28 cellular contexts compared by ENCODE assay signal in genomic region chr6:69145062-69145461, GRCh38.
"Had no signal": no experiment of that assay in that cellular context is flagged by ENCODE, and none has a peak within 500 bp of the region (broad histone marks: within the 10 kb centered on the region; RNA-seq: fewer than 3 reads in every experiment).

No MANE protein-coding gene starts in this region.

- ATAC-seq: naive thymus-derived CD4-positive, alpha-beta T cell; natural killer cell; pancreas; stimulated activated effector memory CD8-positive, alpha-beta T cell treated with anti-CD3 and anti-CD28 coated beads, Interleukin-12 subunit alpha, Interleukin-12 subunit beta, amount 100 ng/mL, for 72 hours; stimulated activated naive B cell treated with anti-CD40 and anti-IgM and Interleukin-4, amounts not matched to agents 10 μg/mL and 1 μg/mL and 100 μg/mL, for 72 hours had no signal

- H3K9me3 ChIP-seq: neutrophil, pancreas, prostate gland, right lobe of liver, sigmoid colon, thyroid gland, uterus had no signal

- DNase-seq: naive thymus-derived CD4-positive, alpha-beta T cell; natural killer cell; nucleus accumbens; retina; right lobe of liver; sigmoid colon; small intestine; stimulated activated CD4-positive, alpha-beta T cell treated with anti-CD3 and anti-CD28 coated beads, Interleukin-15, amount 100 ng/mL, for 24 hours; stimulated activated CD4-positive, alpha-beta T cell treated with anti-CD3 and anti-CD28 coated beads, Interleukin-2, amount 100 ng/mL, for 24 hours; stimulated activated CD4-positive, alpha-beta T cell treated with anti-CD3 and anti-CD28 coated beads, Interleukin-2, amount 100 ng/mL, for 48 hours; stimulated activated CD4-positive, alpha-beta T cell treated with anti-CD3 and anti-CD28 coated beads, Interleukin-4, amount 100 ng/mL, for 24 hours; stimulated activated naive B cell treated with anti-CD40 and anti-IgM and Interleukin-4, amounts not matched to agents 10 μg/mL and 1 μg/mL and 100 μg/mL, for 72 hours; stimulated activated naive CD4-positive, alpha-beta T cell treated with Interleukin-2 at 50 U/mL for 16 hours; stomach; thyroid gland; trophoblast cell; uterus had no signal

- H3K36me3 ChIP-seq: neural progenitor cell, neutrophil, pancreas, prostate gland, right atrium auricular region, right lobe of liver, sigmoid colon, stomach, thoracic aorta, thyroid gland, tibial nerve, upper lobe of left lung, uterus had no signal

- H3K27me3 ChIP-seq: neural progenitor cell, neutrophil, pancreas, right atrium auricular region, right lobe of liver, sigmoid colon, stomach, thyroid gland, tibial nerve, upper lobe of left lung, uterus had no signal

- H3K4me3 Mint-ChIP-seq: naive thymus-derived CD4-positive, alpha-beta T cell; natural killer cell; nephron; neural progenitor cell; stimulated activated effector memory CD8-positive, alpha-beta T cell treated with anti-CD3 and anti-CD28 coated beads, Interleukin-12 subunit alpha, Interleukin-12 subunit beta, amount 100 ng/mL, for 72 hours; stimulated activated naive B cell treated with anti-CD40 and anti-IgM and Interleukin-4, amounts not matched to agents 10 μg/mL and 1 μg/mL and 100 μg/mL, for 72 hours; stimulated activated naive CD8-positive, alpha-beta T cell treated with anti-CD3 and anti-CD28 coated beads, Interleukin-15, Interleukin-2, amounts not matched to agents 100 ng/mL and 50 ng/mL, for 24 hours had no signal

- H3K4me2 ChIP-seq: neural progenitor cell had no signal

- H3K36me3 Mint-ChIP-seq: naive thymus-derived CD4-positive, alpha-beta T cell; stimulated activated effector memory CD8-positive, alpha-beta T cell treated with anti-CD3 and anti-CD28 coated beads, Interleukin-12 subunit alpha, Interleukin-12 subunit beta, amount 100 ng/mL, for 72 hours; stimulated activated naive B cell treated with anti-CD40 and anti-IgM and Interleukin-4, amounts not matched to agents 10 μg/mL and 1 μg/mL and 100 μg/mL, for 72 hours had no signal

- H3K4me3 ChIP-seq: neural progenitor cell, pancreas, prostate gland, right atrium auricular region, right lobe of liver, sigmoid colon, stomach, thoracic aorta, thyroid gland, tibial nerve, upper lobe of left lung, uterus had no signal

- H3K27ac ChIP-seq: neural progenitor cell, neutrophil, pancreas, prostate gland, right atrium auricular region, right lobe of liver, sigmoid colon, stomach, thoracic aorta, thyroid gland, tibial nerve, upper lobe of left lung, uterus had no signal

- H3K9ac ChIP-seq: neural progenitor cell had no signal

- H3K4me1 ChIP-seq: neural progenitor cell, pancreas, prostate gland, right atrium auricular region, right lobe of liver, sigmoid colon, stomach, thyroid gland, tibial nerve, upper lobe of left lung, uterus had no signal

- H3K9me3 Mint-ChIP-seq: stimulated activated naive CD8-positive, alpha-beta T cell treated with anti-CD3 and anti-CD28 coated beads, Interleukin-15, Interleukin-2, amounts not matched to agents 100 ng/mL and 50 ng/mL, for 24 hours had no signal

- H3K27ac Mint-ChIP-seq: naive thymus-derived CD4-positive, alpha-beta T cell; natural killer cell; nephron; neural progenitor cell; stimulated activated effector memory CD8-positive, alpha-beta T cell treated with anti-CD3 and anti-CD28 coated beads, Interleukin-12 subunit alpha, Interleukin-12 subunit beta, amount 100 ng/mL, for 72 hours; stimulated activated naive B cell treated with anti-CD40 and anti-IgM and Interleukin-4, amounts not matched to agents 10 μg/mL and 1 μg/mL and 100 μg/mL, for 72 hours; stimulated activated naive CD8-positive, alpha-beta T cell treated with anti-CD3 and anti-CD28 coated beads, Interleukin-15, Interleukin-2, amounts not matched to agents 100 ng/mL and 50 ng/mL, for 24 hours had no signal

- H3K4me1 Mint-ChIP-seq: naive thymus-derived CD4-positive, alpha-beta T cell; natural killer cell; nephron; neural progenitor cell; stimulated activated effector memory CD8-positive, alpha-beta T cell treated with anti-CD3 and anti-CD28 coated beads, Interleukin-12 subunit alpha, Interleukin-12 subunit beta, amount 100 ng/mL, for 72 hours; stimulated activated naive B cell treated with anti-CD40 and anti-IgM and Interleukin-4, amounts not matched to agents 10 μg/mL and 1 μg/mL and 100 μg/mL, for 72 hours had no signal

- H3K27me3 Mint-ChIP-seq: naive thymus-derived CD4-positive, alpha-beta T cell; stimulated activated naive B cell treated with anti-CD40 and anti-IgM and Interleukin-4, amounts not matched to agents 10 μg/mL and 1 μg/mL and 100 μg/mL, for 72 hours; stimulated activated naive CD8-positive, alpha-beta T cell treated with anti-CD3 and anti-CD28 coated beads, Interleukin-15, Interleukin-2, amounts not matched to agents 100 ng/mL and 50 ng/mL, for 24 hours had no signal

- H2AFZ ChIP-seq: neural progenitor cell had no signal
